In the genomic region with DNA sequence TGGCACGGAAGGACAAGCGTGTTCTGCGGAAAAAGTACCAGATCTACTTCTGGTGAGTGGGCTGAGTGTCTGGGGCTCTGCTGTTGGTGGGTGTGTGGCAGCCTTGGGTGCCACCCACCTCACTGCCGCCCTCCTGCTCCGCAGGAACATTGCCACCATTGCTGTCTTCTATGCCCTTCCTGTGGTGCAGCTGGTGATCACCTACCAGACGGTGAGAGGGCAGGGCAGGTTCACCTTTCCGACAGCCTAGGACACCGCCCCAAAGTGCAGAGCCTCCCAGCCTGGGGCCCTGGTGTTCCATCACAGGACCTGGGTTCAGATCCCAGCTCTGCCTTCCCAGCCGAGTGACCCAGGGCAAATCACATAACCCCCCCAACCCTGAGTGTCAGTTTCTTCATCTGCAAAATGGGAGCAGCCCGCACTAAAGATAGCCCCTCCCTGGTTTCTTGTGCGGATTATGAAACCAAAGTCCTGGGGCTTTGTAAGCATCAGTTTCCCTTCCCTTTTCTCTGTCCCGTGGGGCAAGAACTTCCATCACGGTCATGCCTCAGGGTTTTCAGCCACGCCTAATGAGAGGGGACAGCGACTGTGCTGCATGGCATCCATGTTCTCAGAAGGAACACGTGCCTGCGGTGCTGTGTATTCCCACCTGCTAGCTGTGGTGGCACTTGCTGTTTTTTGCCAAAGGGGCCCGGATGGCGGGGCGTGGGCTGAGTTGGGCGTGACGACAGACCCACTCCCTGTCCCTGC, we compare ENCODE assay signal across 9 cellular contexts. TPM values are rescaled to one million over a fixed set of nuclear protein-coding genes. Genes with fewer than 3 reads are reported as not detected.
DNase-seq lines count a peak whose midpoint lies in the region; ATAC-seq and TF ChIP-seq lines count a peak whose summit lies in the region.
"Had no signal": no experiment of that assay in that cellular context is flagged by ENCODE, and none has a peak within 500 bp of the region (broad histone marks: within the 10 kb centered on the region; RNA-seq: fewer than 3 reads in every experiment).

No MANE protein-coding gene starts in this region.

- H3K27me3 ChIP-seq in gastroesophageal sphincter (no peaks in the 10 kb centered on the region), transverse colon (no peaks in the 10 kb centered on the region)

- H3K4me3 ChIP-seq in gastroesophageal sphincter (no peak overlapping the region), transverse colon (no peak overlapping the region)

- TF ChIP-seq CTCF in GM20000 (IDR thresholded peaks at IDR 0.05; ENCODE audit: extremely low read depth, missing control alignments) (no peak), gastroesophageal sphincter (IDR thresholded peaks at IDR 0.05) (no peak), transverse colon (IDR thresholded peaks at IDR 0.05) (no peak)

- intact Hi-C loops in transverse colon (cut with DNase I; ENCODE audit: low total_unique reads): no loop called here

- 83 to 90% methylated on average over 2 to 4 of the region's 22 CpGs for WGBS in gastroesophageal sphincter (ENCODE audit: low coverage in 1 of 2), 2 donors
- 70% methylated on average over 20 of the region's 22 CpGs; no CpG with 5 or more reads in 1 of the 2 donors for WGBS in transverse colon (ENCODE audit: low coverage in 1 of 2), 2 donors

- TF ChIP-seq POLR2A in gastroesophageal sphincter (IDR thresholded peaks at IDR 0.05) (no peak), transverse colon (IDR thresholded peaks at IDR 0.05) (no peak)

- ATAC-seq in HG03442 (IDR thresholded peaks at IDR 0.05; ENCODE audit: unreplicated experiment): peak; percentile 56
- peak; percentile 47 for ATAC-seq in gastroesophageal sphincter
- ATAC-seq: Panc1 had no signal

- no peak for TF ChIP-seq EP300 in gastroesophageal sphincter (IDR thresholded peaks at IDR 0.05)
- no peak for TF ChIP-seq EP300 in transverse colon (IDR thresholded peaks at IDR 0.05; ENCODE audit: low read depth)

- H3K4me1 ChIP-seq in gastroesophageal sphincter (peaks cover 0 to 18% (median 0%) of the 10 kb centered on the region in 3 donors), transverse colon (peaks cover 0 to 27% (median 0%) of the 10 kb centered on the region in 4 donors)

- H3K27ac ChIP-seq in gastroesophageal sphincter (peak overlapping the region in 3 of 4 donors; percentile 11 to 52 (median 37)), transverse colon (peak overlapping the region in 3 of 4 donors; percentile 7 to 46 (median 30))

- H3K36me3 ChIP-seq in gastroesophageal sphincter (peaks cover 0 to 100% of the 10 kb centered on the region in 2 donors), transverse colon (peaks cover 0 to 28% (median 11%) of the 10 kb centered on the region in 4 donors)

- in situ Hi-C loops in transverse colon (cut with MboI; ENCODE audit: low pct_ligation_motif_present in 1 of 4, low pct_unique_long_range_greater_than_20kb in 1 of 4, low sequenced_read_pairs in 3 of 4): no loop called here

- peak; percentile 66 for DNase-seq in GM20000 (ENCODE audit: low spot score)
- peak; percentile 42 for DNase-seq in transverse colon
- no peak for DNase-seq in middle frontal gyrus (ENCODE audit: extremely low spot score, low spot score)
- no peak for DNase-seq in anterior cingulate cortex (lab: John Stamatoyannopoulos, UW)
- no peak for DNase-seq in HUDEP-2 (lab: John Stamatoyannopoulos, UW; ENCODE audit: unreplicated experiment in 76 of 76)
- DNase-seq: activated T-cell treated with anti-CD3 and anti-CD28 coated beads, Interleukin-2, amount 50 U/mL, for 48 hours had no signal

- no peaks in the 10 kb centered on the region for H3K9me3 ChIP-seq in gastroesophageal sphincter
- H3K9me3 ChIP-seq in transverse colon: no peaks in the 10 kb centered on the region

RNA-seq across cellular contexts. Expression of a gene that starts 9.8 kb away (rescaled TPM):
- total RNA-seq in gastroesophageal sphincter (over 10,000 TPM; 10,394 to 14,194 (median 13,050) TPM), transverse colon (1,000 to 10,000 TPM in 3 of 4 donors, 100 to 1,000 TPM in 1; 899 to 4,235 (median 1,393) TPM)

RNA-seq across cellular contexts. Expression of a gene that starts 10.8 kb away (rescaled TPM):
- total RNA-seq in gastroesophageal sphincter: 10 to 100 TPM; 15.3 to 50.1 (median 33.6) TPM
- total RNA-seq in transverse colon: 10 to 100 TPM; 68.1 to 95.0 (median 78.2) TPM

RNA-seq across cellular contexts. Expression of a gene that starts 42.5 kb away (rescaled TPM):
- total RNA-seq in gastroesophageal sphincter (10 to 100 TPM; 28.9 to 40.5 (median 35.3) TPM), transverse colon (100 to 1,000 TPM; 182 to 432 (median 204) TPM)

RNA-seq across cellular contexts. Expression of a gene that starts 43.1 kb away (rescaled TPM):
- 10 to 100 TPM; 14.8 to 21.2 (median 17.4) TPM for total RNA-seq in gastroesophageal sphincter
- total RNA-seq in transverse colon: 100 to 1,000 TPM in 1 of 4 donors, 10 to 100 TPM in 3; 11.1 to 139 (median 14.5) TPM

RNA-seq across cellular contexts. Expression of a gene that starts 45.3 kb away (rescaled TPM):
- total RNA-seq in gastroesophageal sphincter: 10 to 100 TPM; 50.3 to 82.3 (median 63.2) TPM
- total RNA-seq in transverse colon: 10 to 100 TPM; 18.1 to 90.8 (median 78.3) TPM

Comparison
In these comparisons a context has a peak if more than half of its experiments do, and no peak if none do; other contexts are left out.
1. DNase-seq: peak in GM20000 (single experiment) and transverse colon (single experiment); none in middle frontal gyrus (single experiment), anterior cingulate cortex (0 of 58) and HUDEP-2 (0 of 76).
2. RNA of a gene that starts 42.5 kb away (total RNA-seq): 182 to 432 TPM in transverse colon; 28.9 to 40.5 TPM in gastroesophageal sphincter; every median in the first group is over 4 times any median in the second.